Comparison of ENCODE assay signal across 8 cellular contexts in genomic region chr16:2473999-2474876, GRCh38. TPM values are rescaled to one million over a fixed set of nuclear protein-coding genes. Genes with fewer than 3 reads are reported as not detected.
A peak's percentile ranks its signal among the peaks of the same experiment; 100 is the strongest.
DNase-seq lines count a peak whose midpoint lies in the region; ATAC-seq and TF ChIP-seq lines count a peak whose summit lies in the region.

No MANE protein-coding gene starts in this region.

- peaks cover 14% of the 10 kb centered on the region for H3K4me1 Mint-ChIP-seq in activated naive CD4-positive, alpha-beta T cell treated with anti-CD3 and anti-CD28 coated beads, Interleukin-2, amount 10 ng/mL, durations not matched to agents 7 days and 5 days

- TF ChIP-seq POLR2A in ovary (IDR thresholded peaks at IDR 0.05), result no peak

- intact Hi-C loops in head of caudate nucleus (cut with DNase I) (loop anchor here (10.0 kb wide), 1 partner anchor 49 kb away; the partner anchor contains the start of gene CCNF), ovary (cut with DNase I) (no loop called here), aorta (cut with DNase I) (no loop called here)

- H3K27me3 ChIP-seq in ovary (peaks cover 6% of the 10 kb centered on the region), aorta (ENCODE audit: control insufficient read depth in 1 of 2, insufficient read depth in 2 of 2, low read length in 1 of 2) (no peaks in the 10 kb centered on the region)

- H3K4me3 ChIP-seq in GM08714 (ENCODE audit: low read length), result peak overlapping the region; percentile 75
- H3K4me3 ChIP-seq in ovary, result peak overlapping the region; percentile 62
- peak overlapping the region; percentile 32 to 69 for H3K4me3 ChIP-seq in aorta (ENCODE audit: low read length in 2 of 2)

- no peaks in the 10 kb centered on the region for H3K36me3 Mint-ChIP-seq in activated naive CD4-positive, alpha-beta T cell treated with anti-CD3 and anti-CD28 coated beads, Interleukin-2, amount 10 ng/mL, durations not matched to agents 7 days and 5 days

- H3K27ac ChIP-seq in ovary (no peak overlapping the region), aorta (ENCODE audit: low read depth in 1 of 2, low read length in 2 of 2) (no peak overlapping the region)

- H3K4me3 Mint-ChIP-seq in activated naive CD4-positive, alpha-beta T cell treated with anti-CD3 and anti-CD28 coated beads, Interleukin-2, amount 10 ng/mL, durations not matched to agents 7 days and 5 days, result peak overlapping the region; percentile 75

- TF ChIP-seq CTCF in ovary (IDR thresholded peaks at IDR 0.05), result peak in 1 of 3 donors; percentile 25

- H3K27ac Mint-ChIP-seq in activated naive CD4-positive, alpha-beta T cell treated with anti-CD3 and anti-CD28 coated beads, Interleukin-2, amount 10 ng/mL, durations not matched to agents 7 days and 5 days, result no peak overlapping the region

- H3K9me3 ChIP-seq in ovary (no peaks in the 10 kb centered on the region), aorta (ENCODE audit: control insufficient read depth, low read length) (no peaks in the 10 kb centered on the region)

- H3K4me1 ChIP-seq in ovary (ENCODE audit: insufficient read depth) (peaks cover 9% of the 10 kb centered on the region), aorta (ENCODE audit: control insufficient read depth in 1 of 2, insufficient read depth in 2 of 2, low read length in 2 of 2) (no peaks in the 10 kb centered on the region)

- TF ChIP-seq EP300 in ovary (IDR thresholded peaks at IDR 0.05), result no peak

- no peaks in the 10 kb centered on the region for H3K9me3 Mint-ChIP-seq in activated naive CD4-positive, alpha-beta T cell treated with anti-CD3 and anti-CD28 coated beads, Interleukin-2, amount 10 ng/mL, durations not matched to agents 7 days and 5 days

- peaks cover 65% of the 10 kb centered on the region for H3K27me3 Mint-ChIP-seq in activated naive CD4-positive, alpha-beta T cell treated with anti-CD3 and anti-CD28 coated beads, Interleukin-2, amount 10 ng/mL, durations not matched to agents 7 days and 5 days

- no peaks in the 10 kb centered on the region for H3K36me3 ChIP-seq in ovary
- H3K36me3 ChIP-seq in aorta (ENCODE audit: control insufficient read depth in 1 of 2, insufficient read depth in 2 of 2, low read length in 1 of 2), result no peaks in the 10 kb centered on the region

- ATAC-seq in HG02885 (IDR thresholded peaks at IDR 0.05; ENCODE audit: poor library complexity, unreplicated experiment), result peak; percentile 29
- peak; percentile 63 for ATAC-seq in aorta (ENCODE audit: low FRiP score)
- no peak for ATAC-seq in HG02678 (IDR thresholded peaks at IDR 0.05; ENCODE audit: unreplicated experiment)

- 0 to 1% (median 1%) methylated on average over 46 to 100 of the region's 100 CpGs for WGBS in ovary, 3 donors
- WGBS in aorta, 2 donors, result 0 to 1% methylated on average over 54 to 100 of the region's 100 CpGs

- CTCF ChIA-PET in activated naive CD4-positive, alpha-beta T cell treated with anti-CD3 and anti-CD28 coated beads, Interleukin-2, amount 10 ng/mL, durations not matched to agents 7 days and 5 days (lab: Charles Lee), result interaction anchor here (1.0 to 1.2 kb wide), 2 partner anchors 12 to 27 kb away, joined by 3 to 5 read pairs; no protein-coding TSS in a partner anchor

- DNase-seq in RPMI8226 (peak; percentile 84), head of caudate nucleus (peak in 36 of 42 donors; percentile 41 to 80 (median 64)), ovary (peak in 4 of 5 donors; percentile 40 to 58 (median 47)), aorta (peak in 1 of 2 donors; percentile 60)
- DNase-seq in activated naive CD4-positive, alpha-beta T cell treated with anti-CD3 and anti-CD28 coated beads, Interleukin-2, amount 10 ng/mL, durations not matched to agents 7 days and 5 days, result peak; percentile 73

RNA-seq across cellular contexts. Expression of gene TBC1D24, which starts 0.7 kb away (rescaled TPM):
- total RNA-seq in ovary (1 to 10 TPM; 2.5 to 8.1 (median 6.7) TPM), aorta (10 to 100 TPM in 1 of 2 donors, 1 to 10 TPM in 1; 6.9 to 15.6 TPM)
- polyA plus RNA-seq in ovary (1 to 10 TPM; 1.9 to 2.3 TPM), aorta (1 to 10 TPM in 1 of 2 donors, under 1 TPM in 1; 0.38 to 3.0 TPM)

RNA-seq across cellular contexts. Expression of gene NTN3, which starts 3.1 kb away (rescaled TPM):
- under 1 TPM in 3 of 7 donors, not detected in 4; 0.12 to 0.34 (median 0.26) TPM for total RNA-seq in ovary
- polyA plus RNA-seq in ovary, result under 1 TPM in 1 of 2 donors, not detected in 1; 0.13 TPM
- under 1 TPM in 1 of 2 donors, not detected in 1; 0.42 TPM for total RNA-seq in aorta
- not detected for polyA plus RNA-seq in aorta

RNA-seq across cellular contexts. Expression of gene TEDC2, which starts 14.3 kb away (rescaled TPM):
- total RNA-seq in ovary, result 1 to 10 TPM in 3 of 7 donors, under 1 TPM in 2, not detected in 2; 0.38 to 2.0 (median 1.4) TPM
- 1 to 10 TPM in 1 of 2 donors, not detected in 1; 1.2 TPM for polyA plus RNA-seq in ovary
- under 1 TPM; 0.62 to 0.84 TPM for total RNA-seq in aorta
- 1 to 10 TPM in 1 of 2 donors, under 1 TPM in 1; 0.38 to 1.6 TPM for polyA plus RNA-seq in aorta

RNA-seq across cellular contexts. Expression of gene ATP6V0C, which starts 39.5 kb away (rescaled TPM):
- total RNA-seq in ovary (100 to 1,000 TPM in 5 of 7 donors, 10 to 100 TPM in 2; 34.8 to 143 (median 119) TPM), aorta (100 to 1,000 TPM; 116 to 119 TPM)
- polyA plus RNA-seq in ovary (100 to 1,000 TPM in 1 of 2 donors, 10 to 100 TPM in 1; 82.6 to 119 TPM), aorta (100 to 1,000 TPM in 1 of 2 donors, 10 to 100 TPM in 1; 67.9 to 108 TPM)

RNA-seq across cellular contexts. Expression of gene CCNF, which starts 45.0 kb away (rescaled TPM):
- total RNA-seq in ovary (1 to 10 TPM; 1.4 to 2.5 (median 2.0) TPM), aorta (1 to 10 TPM in 1 of 2 donors, under 1 TPM in 1; 0.91 to 3.6 TPM)
- polyA plus RNA-seq in ovary (1 to 10 TPM in 1 of 2 donors, under 1 TPM in 1; 0.87 to 1.1 TPM), aorta (under 1 TPM; 0.33 to 0.75 TPM)
